Comparison of ENCODE assay signal across 23 cellular contexts in the genomic region with DNA sequence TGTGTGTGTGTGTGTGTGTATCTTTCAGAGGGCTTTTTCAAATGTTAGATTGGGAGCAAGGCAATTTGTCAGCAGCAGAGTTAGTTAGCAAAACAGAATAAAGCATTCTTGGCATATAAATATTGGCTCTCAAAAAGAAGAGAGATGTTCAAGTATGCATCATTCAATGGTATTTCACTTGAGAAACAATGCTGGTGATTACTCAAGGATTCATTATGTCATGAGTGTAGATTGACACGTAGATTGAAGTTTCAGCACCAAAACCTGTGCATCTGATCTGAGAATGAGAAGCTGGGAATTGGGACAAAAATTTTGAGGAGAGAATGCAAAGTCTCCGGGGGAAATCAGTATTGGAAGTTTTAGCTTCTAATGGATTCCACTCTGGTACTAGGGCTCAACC.
DNase-seq lines count a peak whose midpoint lies in the region; ATAC-seq and TF ChIP-seq lines count a peak whose summit lies in the region.
"Had no signal": no experiment of that assay in that cellular context is flagged by ENCODE, and none has a peak within 500 bp of the region (broad histone marks: within the 10 kb centered on the region; RNA-seq: fewer than 3 reads in every experiment).

No MANE protein-coding gene starts in this region.

- DNase-seq in MCF 10A (ENCODE audit: unreplicated experiment) (peak; percentile 39), breast epithelium (ENCODE audit: low spot score in 2 of 2) (no peak), adipocyte (ENCODE audit: low read depth) (peak; percentile 40), epithelial cell of esophagus (ENCODE audit: low read depth) (peak; percentile 51), mucosa of descending colon (no peak), LoVo (ENCODE audit: low spot score) (no peak), RWPE1 (ENCODE audit: low spot score) (no peak)
- DNase-seq in activated naive CD4-positive, alpha-beta T cell treated with anti-CD3 and anti-CD28 coated beads, Interleukin-2, amount 10 ng/mL, durations not matched to agents 7 days and 5 days: no peak
- DNase-seq: CD8-positive, alpha-beta memory T cell; DMS53; GOT3; KG1; MV-4-11; NCI-H1105 treated with DMSO at 0.1 percent for 48 hours; NCI-H1694; NCI-H2081 treated with DMSO at 0.1 percent for 48 hours; NCI-H446; NCI-H526; SHP77 had no signal

- CTCF ChIA-PET in MCF 10A (lab: Yijun Ruan, JAX) (no interaction called here), RWPE1 (lab: Yijun Ruan, JAX) (interaction anchor here (0.5 kb wide), 1 partner anchor 39 kb away, joined by 3 read pairs; no protein-coding TSS in a partner anchor)
- CTCF ChIA-PET in activated naive CD4-positive, alpha-beta T cell treated with anti-CD3 and anti-CD28 coated beads, Interleukin-2, amount 10 ng/mL, durations not matched to agents 7 days and 5 days (lab: Charles Lee): no interaction called here

- H3K27ac Mint-ChIP-seq in MCF 10A (ENCODE audit: low read depth, unreplicated experiment): no peak overlapping the region
- no peak overlapping the region for H3K27ac Mint-ChIP-seq in activated naive CD4-positive, alpha-beta T cell treated with anti-CD3 and anti-CD28 coated beads, Interleukin-2, amount 10 ng/mL, durations not matched to agents 7 days and 5 days
- H3K27ac Mint-ChIP-seq: CD8-positive, alpha-beta memory T cell; T-helper 1 cell treated with Interleukin-12 subunit alpha and Interleukin-12 subunit beta and Interleukin-4 antibody, amounts not matched to agents 30 μg/mL and 1 μg/mL, for 36 hours had no signal

- TF ChIP-seq POLR2A in breast epithelium (IDR thresholded peaks at IDR 0.05): no peak

- H3K4me1 Mint-ChIP-seq in MCF 10A (ENCODE audit: insufficient read depth, unreplicated experiment): peaks cover 5% of the 10 kb centered on the region
- no peaks in the 10 kb centered on the region for H3K4me1 Mint-ChIP-seq in activated naive CD4-positive, alpha-beta T cell treated with anti-CD3 and anti-CD28 coated beads, Interleukin-2, amount 10 ng/mL, durations not matched to agents 7 days and 5 days
- H3K4me1 Mint-ChIP-seq: CD8-positive, alpha-beta memory T cell had no signal

- no peak overlapping the region for H3K4me3 Mint-ChIP-seq in MCF 10A (ENCODE audit: unreplicated experiment)
- H3K4me3 Mint-ChIP-seq in activated naive CD4-positive, alpha-beta T cell treated with anti-CD3 and anti-CD28 coated beads, Interleukin-2, amount 10 ng/mL, durations not matched to agents 7 days and 5 days: no peak overlapping the region
- H3K4me3 Mint-ChIP-seq: CD8-positive, alpha-beta memory T cell; T-helper 1 cell treated with Interleukin-12 subunit alpha and Interleukin-12 subunit beta and Interleukin-4 antibody, amounts not matched to agents 30 μg/mL and 1 μg/mL, for 36 hours had no signal

- H3K9me3 ChIP-seq in breast epithelium (no peaks in the 10 kb centered on the region), adipocyte (ENCODE audit: control insufficient read depth, low read length) (no peaks in the 10 kb centered on the region), mucosa of descending colon (no peaks in the 10 kb centered on the region)

- no peak for ATAC-seq in mucosa of descending colon
- ATAC-seq: GM12878 had no signal

- intact Hi-C loops in MCF 10A (cut with micrococcal nuclease): no loop called here
- intact Hi-C loops in breast epithelium (cut with DNase I; ENCODE audit: low total_unique reads): no loop called here
- intact Hi-C loops in mucosa of descending colon (cut with DNase I, micrococcal nuclease): no loop called here

- no peak overlapping the region for H3K9ac ChIP-seq in adipocyte (ENCODE audit: low read length)

- H3K4me3 ChIP-seq in breast epithelium (no peak overlapping the region), adipocyte (ENCODE audit: low read length) (no peak overlapping the region), epithelial cell of esophagus (ENCODE audit: low read length) (no peak overlapping the region), mucosa of descending colon (no peak overlapping the region)
- H3K4me3 ChIP-seq: GM12878 had no signal

- TF ChIP-seq CTCF in MCF 10A (IDR thresholded peaks at IDR 0.05; ENCODE audit: unreplicated experiment): no peak
- TF ChIP-seq CTCF in breast epithelium (IDR thresholded peaks at IDR 0.05): no peak
- no peak for TF ChIP-seq CTCF in epithelial cell of esophagus (IDR thresholded peaks at IDR 0.05; ENCODE audit: insufficient read depth, low read depth, low read length, missing control alignments)
- no peak for TF ChIP-seq CTCF in mucosa of descending colon (IDR thresholded peaks at IDR 0.05)
- TF ChIP-seq CTCF in RWPE1 (conservative IDR thresholded peaks at IDR 0.05; ENCODE audit: low read depth): no peak

- POLR2A ChIA-PET in MCF 10A (lab: Yijun Ruan, JAX) (interaction anchor here (1.2 kb wide), 1 partner anchor 603 kb away, joined by 3 read pairs; no protein-coding TSS in a partner anchor), RWPE1 (lab: Yijun Ruan, JAX; ENCODE audit: low non-redundant PET) (no interaction called here)

- no TSS peak for BruUV-seq in MCF 10A (replicated peaks; lab: Mats Ljungman, UMichigan)

- H3K27me3 Mint-ChIP-seq in MCF 10A (ENCODE audit: insufficient read depth, unreplicated experiment): no peaks in the 10 kb centered on the region
- no peaks in the 10 kb centered on the region for H3K27me3 Mint-ChIP-seq in activated naive CD4-positive, alpha-beta T cell treated with anti-CD3 and anti-CD28 coated beads, Interleukin-2, amount 10 ng/mL, durations not matched to agents 7 days and 5 days

- no peaks in the 10 kb centered on the region for H3K36me3 ChIP-seq in breast epithelium
- no peaks in the 10 kb centered on the region for H3K36me3 ChIP-seq in adipocyte (ENCODE audit: control insufficient read depth, insufficient read depth, low read length, severe bottlenecking)
- no peaks in the 10 kb centered on the region for H3K36me3 ChIP-seq in mucosa of descending colon (ENCODE audit: low read depth)

- no peaks in the 10 kb centered on the region for H3K36me3 Mint-ChIP-seq in MCF 10A (ENCODE audit: insufficient read depth, unreplicated experiment)
- H3K36me3 Mint-ChIP-seq in activated naive CD4-positive, alpha-beta T cell treated with anti-CD3 and anti-CD28 coated beads, Interleukin-2, amount 10 ng/mL, durations not matched to agents 7 days and 5 days: no peaks in the 10 kb centered on the region
- H3K36me3 Mint-ChIP-seq: CD8-positive, alpha-beta memory T cell had no signal

- H3K27me3 ChIP-seq in breast epithelium: peaks cover 0 to 42% of the 10 kb centered on the region in 2 donors
- peaks cover 4% of the 10 kb centered on the region for H3K27me3 ChIP-seq in adipocyte (replicated peaks; ENCODE audit: control insufficient read depth, insufficient read depth, low read length)

- no peak overlapping the region for H3K27ac ChIP-seq in breast epithelium
- no peak overlapping the region for H3K27ac ChIP-seq in RWPE1
- H3K27ac ChIP-seq: 22Rv1, C4-2B had no signal

- H3K9me3 Mint-ChIP-seq in MCF 10A (ENCODE audit: unreplicated experiment): no peaks in the 10 kb centered on the region
- H3K9me3 Mint-ChIP-seq in activated naive CD4-positive, alpha-beta T cell treated with anti-CD3 and anti-CD28 coated beads, Interleukin-2, amount 10 ng/mL, durations not matched to agents 7 days and 5 days: no peaks in the 10 kb centered on the region
- H3K9me3 Mint-ChIP-seq: T-helper 1 cell treated with Interleukin-12 subunit alpha and Interleukin-12 subunit beta and Interleukin-4 antibody, amounts not matched to agents 30 μg/mL and 1 μg/mL, for 36 hours had no signal

- no peaks in the 10 kb centered on the region for H3K4me1 ChIP-seq in breast epithelium
- peaks cover 10% of the 10 kb centered on the region for H3K4me1 ChIP-seq in adipocyte (ENCODE audit: control insufficient read depth, insufficient read depth, low read length)
- H3K4me1 ChIP-seq in mucosa of descending colon (ENCODE audit: low read depth): no peaks in the 10 kb centered on the region

Comparison
In these comparisons a context has a peak if more than half of its experiments do, and no peak if none do; other contexts are left out.
1. DNase-seq: peak in MCF 10A (single experiment), adipocyte (single experiment) and epithelial cell of esophagus (single experiment); none in breast epithelium (0 of 2), mucosa of descending colon (0 of 3), activated naive CD4-positive, alpha-beta T cell treated with anti-CD3 and anti-CD28 coated beads, Interleukin-2, amount 10 ng/mL, durations not matched to agents 7 days and 5 days (single experiment), LoVo (single experiment) and RWPE1 (single experiment).